Comparison of ENCODE assay signal across 12 cellular contexts in genomic region chr9:104879555-104880318, GRCh38. TPM values are rescaled to one million over a fixed set of nuclear protein-coding genes. Genes with fewer than 3 reads are reported as not detected.
DNase-seq lines count a peak whose midpoint lies in the region; ATAC-seq and TF ChIP-seq lines count a peak whose summit lies in the region.
"Had no signal": no experiment of that assay in that cellular context is flagged by ENCODE, and none has a peak within 500 bp of the region (broad histone marks: within the 10 kb centered on the region; RNA-seq: fewer than 3 reads in every experiment).

No MANE protein-coding gene starts in this region.

- H3K4me3 Mint-ChIP-seq in T-helper 2 cell treated with Interferon-gamma antibody and Interleukin-4, amounts not matched to agents 5 μg/mL and 100 μg/mL, for 36 hours, result no peak overlapping the region
- H3K4me3 Mint-ChIP-seq: CD4-positive, CD25-positive, alpha-beta regulatory T cell had no signal

- H3K36me3 Mint-ChIP-seq in T-helper 2 cell treated with Interferon-gamma antibody and Interleukin-4, amounts not matched to agents 5 μg/mL and 100 μg/mL, for 36 hours (ENCODE audit: low read depth), result no peaks in the 10 kb centered on the region
- H3K36me3 Mint-ChIP-seq: CD4-positive, CD25-positive, alpha-beta regulatory T cell had no signal

- H3K36me3 ChIP-seq in left lung (peaks cover 0 to 62% of the 10 kb centered on the region in 2 donors), spleen (peaks cover 0 to 100% (median 10%) of the 10 kb centered on the region in 6 donors)
- H3K36me3 ChIP-seq: MG63 had no signal

- peak; percentile 13 for ATAC-seq in esophagus mucosa
- ATAC-seq in left lung, result peak; percentile 60
- ATAC-seq in GM21447 (IDR thresholded peaks at IDR 0.05; ENCODE audit: unreplicated experiment), result no peak

- no peak overlapping the region for H3K27ac Mint-ChIP-seq in T-helper 2 cell treated with Interferon-gamma antibody and Interleukin-4, amounts not matched to agents 5 μg/mL and 100 μg/mL, for 36 hours
- H3K27ac Mint-ChIP-seq: CD4-positive, CD25-positive, alpha-beta regulatory T cell had no signal

- no peaks in the 10 kb centered on the region for H3K27me3 Mint-ChIP-seq in T-helper 2 cell treated with Interferon-gamma antibody and Interleukin-4, amounts not matched to agents 5 μg/mL and 100 μg/mL, for 36 hours (ENCODE audit: low read depth)
- H3K27me3 Mint-ChIP-seq: CD4-positive, CD25-positive, alpha-beta regulatory T cell had no signal

- WGBS in spleen, 5 donors, result 78 to 89% (median 85%) methylated on average over 6 of the region's 6 CpGs

- intact Hi-C loops in left lung (cut with DNase I), result no loop called here
- intact Hi-C loops in spleen (cut with DNase I; ENCODE audit: low total_unique reads), result no loop called here

- H3K9me3 ChIP-seq in left lung (no peaks in the 10 kb centered on the region), spleen (no peaks in the 10 kb centered on the region)
- H3K9me3 ChIP-seq: MG63 had no signal

- H3K4me3 ChIP-seq in left lung (no peak overlapping the region), spleen (no peak overlapping the region)
- H3K4me3 ChIP-seq: MG63 had no signal

- H3K27ac ChIP-seq in left lung (peak overlapping the region; percentile 43 to 60), spleen (peak overlapping the region in 7 of 8 donors; percentile 48 to 75 (median 58))
- H3K27ac ChIP-seq: HL-60 had no signal

- TF ChIP-seq CTCF in left lung (IDR thresholded peaks at IDR 0.05), result no peak
- no peak for TF ChIP-seq CTCF in spleen (IDR thresholded peaks at IDR 0.05 in 8 of 11, conservative IDR thresholded peaks at IDR 0.05 in 3 of 11)

- H3K27me3 ChIP-seq in left lung, result no peaks in the 10 kb centered on the region
- no peaks in the 10 kb centered on the region for H3K27me3 ChIP-seq in spleen (replicated peaks in 1 of 7)
- H3K27me3 ChIP-seq: MG63 had no signal

- H3K9me3 Mint-ChIP-seq in T-helper 2 cell treated with Interferon-gamma antibody and Interleukin-4, amounts not matched to agents 5 μg/mL and 100 μg/mL, for 36 hours, result no peaks in the 10 kb centered on the region

- peak; percentile 44 for DNase-seq in RPMI7951 (ENCODE audit: low read depth)
- DNase-seq in left lung, result no peak
- no peak for DNase-seq in spleen
- DNase-seq in COLO668 (lab: John Stamatoyannopoulos, UW; ENCODE audit: unreplicated experiment), result no peak
- DNase-seq in germinal center (ENCODE audit: low spot score), result no peak
- no peak for DNase-seq in T-helper 2 cell treated with Interferon-gamma antibody and Interleukin-4, amounts not matched to agents 5 μg/mL and 100 μg/mL, for 36 hours (ENCODE audit: low spot score)
- DNase-seq: amniotic stem cell; CD4-positive, CD25-positive, alpha-beta regulatory T cell; MG63 had no signal

- H3K4me1 ChIP-seq in left lung (peaks cover 6 to 13% of the 10 kb centered on the region in 2 donors), spleen (no peaks in the 10 kb centered on the region)

- no peaks in the 10 kb centered on the region for H3K4me1 Mint-ChIP-seq in T-helper 2 cell treated with Interferon-gamma antibody and Interleukin-4, amounts not matched to agents 5 μg/mL and 100 μg/mL, for 36 hours (ENCODE audit: low read depth)

- TF ChIP-seq POLR2A in spleen (IDR thresholded peaks at IDR 0.05), result no peak

RNA-seq across cellular contexts. Expression of gene ABCA1, which starts 48.2 kb away (rescaled TPM):
- total RNA-seq in RPMI7951 (2014; rRNA removed; shearing (Covaris generic)), result 20.8 TPM in 2 replicates
- total RNA-seq in esophagus mucosa, result 23.9 TPM
- 10 to 100 TPM; 40.5 to 53.0 TPM for total RNA-seq in left lung
- total RNA-seq in spleen, result 10 to 100 TPM; 55.0 to 78.4 (median 68.3) TPM
- polyA plus RNA-seq in spleen, result 1 to 10 TPM; 4.5 to 5.0 (median 4.7) TPM
